ENCODE assay signal across 16 cellular contexts in genomic region chr10:104043185-104043830, GRCh38. TPM values are rescaled to one million over a fixed set of nuclear protein-coding genes. Genes with fewer than 3 reads are reported as not detected.
"Had no signal": no experiment of that assay in that cellular context is flagged by ENCODE, and none has a peak within 500 bp of the region (broad histone marks: within the 10 kb centered on the region; RNA-seq: fewer than 3 reads in every experiment).

No MANE protein-coding gene starts in this region.

- H3K9me3 Mint-ChIP-seq: activated naive CD4-positive, alpha-beta T cell treated with anti-CD3 and anti-CD28 coated beads for 36 hours; activated naive CD8-positive, alpha-beta T cell treated with anti-CD3 and anti-CD28 coated beads, Interleukin-2, amount 50 U/mL, for 24 hours; activated T-helper 1 cell treated with anti-CD3 and anti-CD28 coated beads, Interleukin-12 subunit alpha, Interleukin-12 subunit beta, Interleukin-2, Interleukin-4 antibody, amounts not matched to agents 30 ng/mL and 10 ng/mL and 1 ng/mL, durations not matched to agents 14 hours and 24 hours and 36 hours; natural killer cell had no signal

- H3K9me3 ChIP-seq: ascending aorta, neutrophil had no signal

- H3K4me1 Mint-ChIP-seq: activated naive CD8-positive, alpha-beta T cell treated with anti-CD3 and anti-CD28 coated beads, Interleukin-2, amount 50 U/mL, for 24 hours; natural killer cell had no signal

- H3K27ac Mint-ChIP-seq: activated naive CD4-positive, alpha-beta T cell treated with anti-CD3 and anti-CD28 coated beads for 36 hours; activated naive CD8-positive, alpha-beta T cell treated with anti-CD3 and anti-CD28 coated beads, Interleukin-2, amount 50 U/mL, for 24 hours; activated T-helper 1 cell treated with anti-CD3 and anti-CD28 coated beads, Interleukin-12 subunit alpha, Interleukin-12 subunit beta, Interleukin-2, Interleukin-4 antibody, amounts not matched to agents 30 ng/mL and 10 ng/mL and 1 ng/mL, durations not matched to agents 14 hours and 24 hours and 36 hours; natural killer cell had no signal

- ATAC-seq: activated naive CD8-positive, alpha-beta T cell treated with anti-CD3 and anti-CD28 coated beads, Interleukin-2, amount 50 U/mL, for 24 hours; esophagus mucosa; left ventricle myocardium superior; natural killer cell had no signal

- DNase-seq: activated CD4-positive, alpha-beta T cell treated with anti-CD3 and anti-CD28 coated beads, Interleukin-2, amount 50 U/mL, for 4 hours; activated CD4-positive, CD25-positive, alpha-beta regulatory T cell treated with anti-CD3 and anti-CD28 coated beads, Interleukin-2, amount 50 U/mL, for 72 hours; activated naive CD4-positive, alpha-beta T cell treated with anti-CD3 and anti-CD28 coated beads for 36 hours; activated naive CD8-positive, alpha-beta T cell treated with anti-CD3 and anti-CD28 coated beads, Interleukin-2, amount 50 U/mL, for 24 hours; kidney; left ventricle myocardium superior; mesendoderm; natural killer cell; stimulated activated CD4-positive, alpha-beta T cell treated with anti-CD3 and anti-CD28 coated beads, Interleukin-1b, Interleukin-23, amount 100 ng/mL, for 48 hours; T-helper 1 cell had no signal

- H3K27me3 Mint-ChIP-seq: activated naive CD8-positive, alpha-beta T cell treated with anti-CD3 and anti-CD28 coated beads, Interleukin-2, amount 50 U/mL, for 24 hours had no signal

- H3K36me3 ChIP-seq: ascending aorta, neutrophil had no signal

- H3K4me3 Mint-ChIP-seq: activated naive CD4-positive, alpha-beta T cell treated with anti-CD3 and anti-CD28 coated beads for 36 hours; activated naive CD8-positive, alpha-beta T cell treated with anti-CD3 and anti-CD28 coated beads, Interleukin-2, amount 50 U/mL, for 24 hours; activated T-helper 1 cell treated with anti-CD3 and anti-CD28 coated beads, Interleukin-12 subunit alpha, Interleukin-12 subunit beta, Interleukin-2, Interleukin-4 antibody, amounts not matched to agents 30 ng/mL and 10 ng/mL and 1 ng/mL, durations not matched to agents 14 hours and 24 hours and 36 hours; natural killer cell had no signal

- H3K27me3 ChIP-seq: ascending aorta, hepatocyte, neutrophil had no signal

- H3K36me3 Mint-ChIP-seq: natural killer cell had no signal

- H3K4me1 ChIP-seq: ascending aorta, parathyroid adenoma had no signal

- H3K4me3 ChIP-seq: ascending aorta, hepatocyte had no signal

- H3K27ac ChIP-seq: ascending aorta, hepatocyte, neutrophil, parathyroid adenoma had no signal

RNA-seq across cellular contexts. Expression of gene COL17A1, which starts 42.4 kb away (rescaled TPM):
- total RNA-seq: activated naive CD4-positive, alpha-beta T cell treated with anti-CD3 and anti-CD28 coated beads for 36 hours; activated T-helper 1 cell treated with anti-CD3 and anti-CD28 coated beads, Interleukin-12 subunit alpha, Interleukin-12 subunit beta, Interleukin-2, Interleukin-4 antibody, amounts not matched to agents 30 ng/mL and 10 ng/mL and 1 ng/mL, durations not matched to agents 14 hours and 24 hours and 36 hours; natural killer cell had no signal
